12 cellular contexts compared by ENCODE assay signal in genomic region chr2:23602113-23602512, GRCh38.
DNase-seq lines count a peak whose midpoint lies in the region; ATAC-seq, FAIRE-seq and TF ChIP-seq lines count a peak whose summit lies in the region.
"Had no signal": no experiment of that assay in that cellular context is flagged by ENCODE, and none has a peak within 500 bp of the region (broad histone marks: within the 10 kb centered on the region; RNA-seq: fewer than 3 reads in every experiment).

No MANE protein-coding gene starts in this region.

- ATAC-seq in GM19328 (IDR thresholded peaks at IDR 0.05; ENCODE audit: unreplicated experiment) = no peak
- ATAC-seq: GM12878 had no signal

- peaks cover 3% of the 10 kb centered on the region; the same call in 1 of the 2 replicates for H3K23me2 ChIP-seq in H1 (ENCODE audit: low read depth, low read length)

- H3K4me1 Mint-ChIP-seq in CD4-positive, alpha-beta memory T cell = no peaks in the 10 kb centered on the region

- no peak overlapping the region for H3K27ac ChIP-seq in H1 (ENCODE audit: low read depth, low read length)
- peak overlapping the region; percentile 84 for H3K27ac ChIP-seq in muscle layer of colon (ENCODE audit: low read depth, low read length)
- no peak overlapping the region for H3K27ac ChIP-seq in CD4-positive, alpha-beta memory T cell (ENCODE audit: low read depth, low read length)
- no peak overlapping the region for H3K27ac ChIP-seq in effector memory CD4-positive, alpha-beta T cell (ENCODE audit: insufficient read depth, low read length, poor library complexity, severe bottlenecking)
- H3K27ac ChIP-seq: cardiac muscle cell had no signal

- H3K9me3 ChIP-seq in H1 (ENCODE audit: insufficient read depth in 2 of 2, low read depth in 1 of 2, low read length in 1 of 2) = peaks cover 5 to 9% of the 10 kb centered on the region in 2 experiments; a peak in 3 of 4 replicates
- no peaks in the 10 kb centered on the region for H3K9me3 ChIP-seq in muscle layer of colon (ENCODE audit: low read length)
- H3K9me3 ChIP-seq in CD4-positive, alpha-beta memory T cell (ENCODE audit: control insufficient read depth in 1 of 2, low read length in 2 of 2) = peaks cover 0 to 4% of the 10 kb centered on the region in 2 donors
- H3K9me3 ChIP-seq in effector memory CD4-positive, alpha-beta T cell (ENCODE audit: control insufficient read depth, low read length) = peaks cover 4% of the 10 kb centered on the region

- no peak overlapping the region for H4K5ac ChIP-seq in H1 (ENCODE audit: insufficient read length, low read depth, low read length)

- H3K18ac ChIP-seq in H1 (ENCODE audit: extremely low read depth, low read length) = no peak overlapping the region

- no peak overlapping the region for H2AFZ ChIP-seq in H1 (ENCODE audit: low read length)

- H3K4me1 ChIP-seq in H1 (replicated peaks in 1 of 4; ENCODE audit: control insufficient read depth in 3 of 4, insufficient read depth in 4 of 4, low read length in 3 of 4) = no peaks in the 10 kb centered on the region
- peaks cover 33% of the 10 kb centered on the region for H3K4me1 ChIP-seq in muscle layer of colon (ENCODE audit: insufficient read depth, low read length)
- H3K4me1 ChIP-seq in CD4-positive, alpha-beta memory T cell (ENCODE audit: insufficient read depth, low read length) = no peaks in the 10 kb centered on the region
- no peaks in the 10 kb centered on the region for H3K4me1 ChIP-seq in effector memory CD4-positive, alpha-beta T cell (ENCODE audit: control insufficient read depth, insufficient read depth, low read length, poor library complexity, severe bottlenecking)

- no peak overlapping the region for H2AK5ac ChIP-seq in H1 (ENCODE audit: low read depth, low read length)

- peak overlapping the region; percentile 75; the same call in 1 of the 2 replicates for H2BK12ac ChIP-seq in H1 (ENCODE audit: low read depth, low read length)

- DNase-seq in A172 (ENCODE audit: low spot score) (peak; percentile 66), LHCN-M2 (ENCODE audit: low read depth) (peak; percentile 96), H1 (ENCODE audit: low read depth in 1 of 2, low spot score in 2 of 2) (no peak)
- no peak for DNase-seq in CD4-positive, alpha-beta memory T cell
- DNase-seq in effector memory CD4-positive, alpha-beta T cell = no peak
- no peak for DNase-seq in stimulated activated CD4-positive, alpha-beta T cell treated with anti-CD3 and anti-CD28 coated beads, Interleukin-2, amount 100 ng/mL, for 24 hours
- DNase-seq: NCI-H1436 treated with DMSO at 0.1 percent for 48 hours had no signal

- intact Hi-C loops in CD4-positive, alpha-beta memory T cell (cut with micrococcal nuclease) = no loop called here

- H3K36me3 Mint-ChIP-seq in CD4-positive, alpha-beta memory T cell = no peaks in the 10 kb centered on the region

- no peak for TF ChIP-seq POLR2A in H1 (IDR thresholded peaks at IDR 0.05; ENCODE audit: control extremely low read depth in 1 of 2, low read depth in 2 of 2, low read length in 2 of 2)

- no peak overlapping the region for H2BK20ac ChIP-seq in H1 (ENCODE audit: low read length)

- 92% methylated on average over 12 of the region's 12 CpGs; no CpG with 5 or more reads in 1 of the 2 experiments for WGBS in H1 (ENCODE audit: extremely low coverage in 1 of 2, insufficient coverage in 1 of 2, insufficient read length in 1 of 2, insufficient replicate concordance in 2 of 2, low coverage in 1 of 2, low lambda C conversion rate in 2 of 2, missing lambda C conversion rate in 1 of 2), 2 experiments

- H3K36me3 ChIP-seq in H1 (ENCODE audit: control insufficient read depth in 2 of 4, insufficient read depth in 4 of 4, low read length in 3 of 4) = no peaks in the 10 kb centered on the region; a peak in 1 of 8 replicates
- H3K36me3 ChIP-seq in muscle layer of colon (ENCODE audit: insufficient read depth, low read length) = no peaks in the 10 kb centered on the region
- no peaks in the 10 kb centered on the region for H3K36me3 ChIP-seq in CD4-positive, alpha-beta memory T cell (ENCODE audit: insufficient read depth, low read length)
- H3K36me3 ChIP-seq in effector memory CD4-positive, alpha-beta T cell (ENCODE audit: control insufficient read depth, insufficient read depth, low read length) = no peaks in the 10 kb centered on the region
- H3K36me3 ChIP-seq: cardiac muscle cell had no signal

- CTCF ChIA-PET in H1 (lab: Charles Lee; ENCODE audit: partially characterized antibody) = interaction anchor here (0.9 to 2.0 kb wide), 5 partner anchors 18 to 187 kb away, joined by 3 to 6 read pairs (median 4); no protein-coding TSS in a partner anchor
- CTCF ChIA-PET in CD4-positive, alpha-beta memory T cell (lab: Charles Lee; ENCODE audit: partially characterized antibody) = no interaction called here

- no peaks in the 10 kb centered on the region for H3K27me3 Mint-ChIP-seq in CD4-positive, alpha-beta memory T cell
- H3K27me3 Mint-ChIP-seq: progenitor cell of endocrine pancreas had no signal

- H3K56ac ChIP-seq in H1 (replicated peaks; ENCODE audit: insufficient read length, low read depth, low read length) = no peak overlapping the region

- H3K27me3 ChIP-seq in H1 (replicated peaks in 1 of 4; ENCODE audit: control insufficient read depth in 3 of 4, extremely low read depth in 1 of 4, insufficient read depth in 3 of 4, low read length in 3 of 4) = no peaks in the 10 kb centered on the region
- no peaks in the 10 kb centered on the region for H3K27me3 ChIP-seq in muscle layer of colon (ENCODE audit: control insufficient read depth in 1 of 2, insufficient read depth in 2 of 2, low read length in 2 of 2)
- no peaks in the 10 kb centered on the region for H3K27me3 ChIP-seq in CD4-positive, alpha-beta memory T cell (ENCODE audit: insufficient read depth, low read length)
- no peaks in the 10 kb centered on the region for H3K27me3 ChIP-seq in effector memory CD4-positive, alpha-beta T cell (replicated peaks; ENCODE audit: control insufficient read depth, insufficient read depth, low read length, poor library complexity, severe bottlenecking)
- H3K27me3 ChIP-seq: cardiac muscle cell had no signal

- no peak overlapping the region for H2BK120ac ChIP-seq in H1 (replicated peaks; ENCODE audit: low read depth, low read length)

- H3K79me1 ChIP-seq in H1 (ENCODE audit: low read depth, low read length) = no peaks in the 10 kb centered on the region

- H3K79me2 ChIP-seq in H1 (ENCODE audit: control insufficient read depth in 1 of 2, insufficient read depth in 2 of 2, low read length in 2 of 2) = no peaks in the 10 kb centered on the region

- POLR2A ChIA-PET in H1 (lab: Charles Lee; ENCODE audit: partially characterized antibody) = no interaction called here
- POLR2A ChIA-PET in CD4-positive, alpha-beta memory T cell (lab: Charles Lee; ENCODE audit: partially characterized antibody) = no interaction called here

- H4K20me1 ChIP-seq in H1 (replicated peaks in 1 of 2; ENCODE audit: control insufficient read depth in 1 of 2, insufficient read depth in 2 of 2, low read length in 2 of 2) = no peaks in the 10 kb centered on the region

- H3K9ac ChIP-seq in H1 (replicated peaks in 1 of 4; ENCODE audit: extremely low read depth in 1 of 4, low read depth in 3 of 4, low read length in 3 of 4) (no peak overlapping the region), muscle layer of colon (ENCODE audit: low read length) (peak overlapping the region; percentile 28)

- no peak overlapping the region for H3K23ac ChIP-seq in H1 (ENCODE audit: insufficient read length)

- no peak overlapping the region for H3K4ac ChIP-seq in H1 (replicated peaks; ENCODE audit: insufficient read length, low read depth, low read length)

- TF ChIP-seq RAD21 in H1 (IDR thresholded peaks at IDR 0.05 in 1 of 2, conservative IDR thresholded peaks at IDR 0.05 in 1 of 2; ENCODE audit: low read depth in 2 of 2, low read length in 2 of 2) = no peak

- TF ChIP-seq EP300 in H1 (IDR thresholded peaks at IDR 0.05; ENCODE audit: borderline replicate concordance in 1 of 2, low read depth in 2 of 2, low read length in 2 of 2) = no peak

- no peak overlapping the region for H3K4me2 ChIP-seq in H1 (ENCODE audit: insufficient read depth in 1 of 2, low read depth in 2 of 2, low read length in 2 of 2)

- H3K14ac ChIP-seq in H1 (ENCODE audit: insufficient read length) = no peak overlapping the region

- no peak overlapping the region for H3K4me3 ChIP-seq in H1 (ENCODE audit: extremely low read depth in 1 of 4, insufficient read depth in 2 of 4, low read depth in 3 of 4, low read length in 4 of 4)
- H3K4me3 ChIP-seq in muscle layer of colon (ENCODE audit: low read depth in 1 of 2, low read length in 2 of 2) = no peak overlapping the region
- no peak overlapping the region for H3K4me3 ChIP-seq in CD4-positive, alpha-beta memory T cell (ENCODE audit: low read length in 2 of 2)
- no peak overlapping the region for H3K4me3 ChIP-seq in effector memory CD4-positive, alpha-beta T cell (ENCODE audit: insufficient read depth, low read depth, low read length, poor library complexity, severe bottlenecking)
- H3K4me3 ChIP-seq: cardiac muscle cell, GM12878 had no signal

- H2BK5ac ChIP-seq in H1 (ENCODE audit: low read depth, low read length) = peak overlapping the region; percentile 44; the same call in 1 of the 2 replicates

- FAIRE-seq in H1 (lab: Jason Lieb, UNC) = no peak
- FAIRE-seq: GM12878 had no signal

- H3K4me3 Mint-ChIP-seq in CD4-positive, alpha-beta memory T cell = no peak overlapping the region

- H4K91ac ChIP-seq in H1 (replicated peaks; ENCODE audit: insufficient read length, low read length) = no peak overlapping the region

- H3K27ac Mint-ChIP-seq in CD4-positive, alpha-beta memory T cell = no peak overlapping the region
- H3K27ac Mint-ChIP-seq: progenitor cell of endocrine pancreas had no signal

- no peak overlapping the region for H2BK15ac ChIP-seq in H1 (ENCODE audit: low read length)

- TF ChIP-seq CTCF in H1 (IDR thresholded peaks at IDR 0.05; ENCODE audit: control extremely low read depth in 1 of 3, insufficient read depth in 1 of 3, low read depth in 1 of 3, low read length in 3 of 3) = no peak

- H4K8ac ChIP-seq in H1 (ENCODE audit: extremely low read depth, insufficient read depth, low read length) = peak overlapping the region; percentile 82; the same call in 1 of the 2 replicates

- peaks cover 0 to 19% (median 9%) of the 10 kb centered on the region in 8 donors for H3K9me3 Mint-ChIP-seq in CD4-positive, alpha-beta memory T cell

TF ChIP-seq in H1, 55 proteins besides CTCF, POLR2A, EP300 and RAD21 (continues in another document):
- TF ChIP-seq EGR1 (IDR thresholded peaks at IDR 0.05; ENCODE audit: borderline replicate concordance, low read depth, low read length) = no peak
- TF ChIP-seq RFX5 (IDR thresholded peaks at IDR 0.05; ENCODE audit: borderline replicate concordance, low read depth, low read length) = no peak
- TF ChIP-seq KDM5A (IDR thresholded peaks at IDR 0.05; ENCODE audit: low read length) = no peak
- TF ChIP-seq CHD1 (IDR thresholded peaks at IDR 0.05; ENCODE audit: low read depth, low read length) = no peak
- no peak for TF ChIP-seq JUN (IDR thresholded peaks at IDR 0.05; ENCODE audit: low read depth, low read length)
- no peak for TF ChIP-seq SP2 (IDR thresholded peaks at IDR 0.05; ENCODE audit: low read length)
- no peak for TF ChIP-seq KDM4A (IDR thresholded peaks at IDR 0.05; ENCODE audit: low read depth, low read length, severe bottlenecking)
- no peak for TF ChIP-seq EZH2 (IDR thresholded peaks at IDR 0.05; ENCODE audit: low read depth, low read length, severe bottlenecking)
- TF ChIP-seq TCF12 (IDR thresholded peaks at IDR 0.05; ENCODE audit: low read depth, low read length) = no peak

Comparison
In these comparisons a context has a peak if more than half of its experiments do, and no peak if none do; other contexts are left out.
1. DNase-seq: peak in A172 (single experiment) and LHCN-M2 (single experiment); none in H1 (0 of 2), CD4-positive, alpha-beta memory T cell (0 of 5), effector memory CD4-positive, alpha-beta T cell (0 of 3) and stimulated activated CD4-positive, alpha-beta T cell treated with anti-CD3 and anti-CD28 coated beads, Interleukin-2, amount 100 ng/mL, for 24 hours (0 of 2).